Comparison of ENCODE assay signal across 14 cellular contexts in the genomic region with DNA sequence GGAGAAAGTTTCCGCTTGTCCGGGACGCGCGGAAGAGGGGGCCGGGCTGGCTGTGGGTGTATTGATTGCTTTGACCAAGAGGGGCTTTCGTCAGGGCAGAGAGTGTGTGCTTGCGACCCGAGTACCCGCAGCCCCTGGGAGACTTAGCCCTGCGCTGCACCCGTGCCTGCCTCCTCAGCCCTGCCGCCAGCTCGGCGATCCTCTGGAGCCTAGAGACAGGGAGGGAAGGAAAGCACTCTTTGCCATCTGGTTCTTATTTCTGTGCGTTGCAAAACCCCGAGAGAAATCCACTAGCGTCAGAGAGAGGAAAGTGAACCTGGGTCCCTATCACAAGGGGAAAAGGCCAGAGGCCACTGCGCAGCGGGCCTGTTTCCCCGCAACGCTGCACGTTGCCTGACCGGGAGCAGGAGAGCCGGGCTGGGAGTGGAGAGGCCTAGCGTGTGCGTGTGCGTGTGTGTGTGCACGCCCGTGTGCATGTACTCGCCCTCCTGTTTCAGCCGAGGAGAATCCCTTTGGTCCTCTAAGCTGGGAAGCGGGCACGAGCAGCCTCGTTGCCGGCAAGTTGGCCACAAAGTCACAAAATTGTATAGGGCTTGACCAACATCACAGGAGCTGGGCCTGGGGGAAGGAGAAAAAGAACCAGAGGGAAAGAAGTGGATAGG. TPM values are rescaled to one million over a fixed set of nuclear protein-coding genes. Genes with fewer than 3 reads are reported as not detected.
DNase-seq lines count a peak whose midpoint lies in the region; ATAC-seq and TF ChIP-seq lines count a peak whose summit lies in the region.
"Had no signal": no experiment of that assay in that cellular context is flagged by ENCODE, and none has a peak within 500 bp of the region (broad histone marks: within the 10 kb centered on the region; RNA-seq: fewer than 3 reads in every experiment).

No MANE protein-coding gene starts in this region.

- DNase-seq in CD4-positive, alpha-beta memory T cell, result no peak
- DNase-seq in GM23338 (ENCODE audit: low spot score) (no peak), GOT3 (lab: John Stamatoyannopoulos, UW) (no peak), dermis blood vessel endothelial cell (no peak)
- DNase-seq: gastrocnemius medialis, GDM1, mucosa of descending colon, NCI-H1694, testis had no signal

- peaks cover 15% of the 10 kb centered on the region for H3K27me3 ChIP-seq in CD4-positive, alpha-beta memory T cell (ENCODE audit: insufficient read depth, low read length)
- H3K27me3 ChIP-seq in GM23338 (ENCODE audit: insufficient read depth) (peaks cover 100% of the 10 kb centered on the region), neural cell (ENCODE audit: insufficient read depth, low read depth, low read length) (peaks cover 71% of the 10 kb centered on the region)
- H3K27me3 ChIP-seq: testis had no signal

- TF ChIP-seq CTCF in GM23338 (conservative IDR thresholded peaks at IDR 0.05; ENCODE audit: low read depth in 2 of 2) (no peak), brain (conservative IDR thresholded peaks at IDR 0.05) (no peak), neural cell (IDR thresholded peaks at IDR 0.05; ENCODE audit: poor library complexity, severe bottlenecking) (no peak)

- no peak overlapping the region for H2AFZ ChIP-seq in GM23338
- H2AFZ ChIP-seq in neural cell (ENCODE audit: low read depth, low read length), result no peak overlapping the region

- H3K36me3 Mint-ChIP-seq in CD4-positive, alpha-beta memory T cell, result no peaks in the 10 kb centered on the region
- H3K36me3 Mint-ChIP-seq in GM23338 (ENCODE audit: low read depth) (no peaks in the 10 kb centered on the region; the same call in 2 of the 3 replicates), brain (peaks cover 11% of the 10 kb centered on the region)

- CTCF ChIA-PET in CD4-positive, alpha-beta memory T cell (lab: Charles Lee; ENCODE audit: partially characterized antibody), result interaction anchor here (1.2 kb wide), 2 partner anchors 12 to 13 kb away, joined by 3 to 4 read pairs; no protein-coding TSS in a partner anchor

- intact Hi-C loops in CD4-positive, alpha-beta memory T cell (cut with micrococcal nuclease), result no loop called here

- H3K9me3 ChIP-seq in CD4-positive, alpha-beta memory T cell (ENCODE audit: control insufficient read depth in 1 of 2, low read length in 2 of 2), result no peaks in the 10 kb centered on the region
- H3K9me3 ChIP-seq in neural cell (ENCODE audit: low read length), result no peaks in the 10 kb centered on the region
- H3K9me3 ChIP-seq: gastrocnemius medialis, mucosa of descending colon, testis had no signal

- H3K9me3 Mint-ChIP-seq in CD4-positive, alpha-beta memory T cell, result peaks cover 0 to 1% (median 0%) of the 10 kb centered on the region in 8 donors
- H3K9me3 Mint-ChIP-seq in GM23338 (peaks cover 3% of the 10 kb centered on the region; the same call in 1 of the 3 replicates), brain (peaks cover 0 to 2% (median 0%) of the 10 kb centered on the region in 5 experiments)

- H3K79me2 ChIP-seq in GM23338 (replicated peaks; ENCODE audit: insufficient read depth), result no peaks in the 10 kb centered on the region
- peaks cover 85% of the 10 kb centered on the region for H3K79me2 ChIP-seq in neural cell (replicated peaks; ENCODE audit: insufficient read depth, low read length)

- H3F3A ChIP-seq in GM23338 (replicated peaks; ENCODE audit: low read depth) (peaks cover 38% of the 10 kb centered on the region), neural cell (ENCODE audit: insufficient read depth, low read length, poor library complexity, severe bottlenecking) (peaks cover 2% of the 10 kb centered on the region)

- H3K9me2 ChIP-seq in GM23338 (ENCODE audit: insufficient read depth), result no peaks in the 10 kb centered on the region
- no peaks in the 10 kb centered on the region for H3K9me2 ChIP-seq in neural cell (ENCODE audit: insufficient read depth, low read length)

- H3K4me1 Mint-ChIP-seq in CD4-positive, alpha-beta memory T cell, result peaks cover 21 to 55% (median 40%) of the 10 kb centered on the region in 4 donors
- peaks cover 62% of the 10 kb centered on the region for H3K4me1 Mint-ChIP-seq in GM23338
- peaks cover 76% of the 10 kb centered on the region for H3K4me1 Mint-ChIP-seq in brain

- ATAC-seq in GM23338, result no peak; the same call in 2 of the 3 replicates
- ATAC-seq in GM18909 (IDR thresholded peaks at IDR 0.05; ENCODE audit: poor library complexity, unreplicated experiment), result no peak
- ATAC-seq in GM18873 (IDR thresholded peaks at IDR 0.05; ENCODE audit: low FRiP score, unreplicated experiment), result no peak
- ATAC-seq: gastrocnemius medialis, mucosa of descending colon had no signal

- TF ChIP-seq RAD21 in neural cell (conservative IDR thresholded peaks at IDR 0.05), result no peak

- H3K4me1 ChIP-seq in CD4-positive, alpha-beta memory T cell (ENCODE audit: insufficient read depth, low read length), result peaks cover 27% of the 10 kb centered on the region
- peaks cover 66% of the 10 kb centered on the region for H3K4me1 ChIP-seq in GM23338 (ENCODE audit: insufficient read depth)

- no peak overlapping the region for H3K27ac Mint-ChIP-seq in CD4-positive, alpha-beta memory T cell
- H3K27ac Mint-ChIP-seq in GM23338, result no peak overlapping the region
- peak overlapping the region in 3 of 5 experiments; percentile 46 to 93 (median 87) for H3K27ac Mint-ChIP-seq in brain

- H3K9ac ChIP-seq in neural cell (ENCODE audit: low read length), result peak overlapping the region; percentile 80

- peaks cover 3% of the 10 kb centered on the region; the same call in 1 of the 2 replicates for H4K20me1 ChIP-seq in GM23338 (replicated peaks; ENCODE audit: insufficient read depth)
- no peaks in the 10 kb centered on the region for H4K20me1 ChIP-seq in neural cell (ENCODE audit: insufficient read depth)

- peak overlapping the region in 6 of 8 donors; percentile 31 to 73 (median 59) for H3K4me3 Mint-ChIP-seq in CD4-positive, alpha-beta memory T cell
- H3K4me3 Mint-ChIP-seq in GM23338 (peak overlapping the region; percentile 66), brain (peak overlapping the region; percentile 53 to 89 (median 86))

- H3K27ac ChIP-seq in CD4-positive, alpha-beta memory T cell (ENCODE audit: low read depth, low read length), result no peak overlapping the region
- no peak overlapping the region for H3K27ac ChIP-seq in GM23338 (ENCODE audit: low read depth)
- H3K27ac ChIP-seq in neural cell (ENCODE audit: low read length), result peak overlapping the region; percentile 83
- H3K27ac ChIP-seq: gastrocnemius medialis, testis had no signal

- H3K4me2 ChIP-seq in GM23338 (peak overlapping the region; percentile 86), neural cell (ENCODE audit: low read length) (peak overlapping the region; percentile 73)

- H3K36me3 ChIP-seq in CD4-positive, alpha-beta memory T cell (ENCODE audit: insufficient read depth, low read length), result no peaks in the 10 kb centered on the region
- H3K36me3 ChIP-seq in GM23338 (ENCODE audit: insufficient read depth) (no peaks in the 10 kb centered on the region), neural cell (ENCODE audit: insufficient read depth, low read length) (no peaks in the 10 kb centered on the region)
- H3K36me3 ChIP-seq: gastrocnemius medialis had no signal

- POLR2A ChIA-PET in CD4-positive, alpha-beta memory T cell (lab: Charles Lee; ENCODE audit: partially characterized antibody), result no interaction called here

- H3K4me3 ChIP-seq in CD4-positive, alpha-beta memory T cell (ENCODE audit: low read length in 2 of 2), result no peak overlapping the region
- H3K4me3 ChIP-seq in GM23338 (peak overlapping the region; percentile 54), neural cell (ENCODE audit: low read length) (peak overlapping the region; percentile 84)
- H3K4me3 ChIP-seq: mucosa of descending colon had no signal

- peaks cover 59 to 63% of the 10 kb centered on the region in 2 donors for H3K27me3 Mint-ChIP-seq in CD4-positive, alpha-beta memory T cell
- H3K27me3 Mint-ChIP-seq in GM23338 (ENCODE audit: insufficient read depth, low read depth, poor library complexity) (peaks cover 95% of the 10 kb centered on the region), brain (peaks cover 87% of the 10 kb centered on the region)

- no peak for TF ChIP-seq EP300 in neural cell (conservative IDR thresholded peaks at IDR 0.05; ENCODE audit: poor library complexity, severe bottlenecking)

TF ChIP-seq in GM23338, 12 proteins besides CTCF, POLR2A, EP300 and RAD21 (continues in another document):
- TF ChIP-seq ETS1 (IDR thresholded peaks at IDR 0.05), result no peak

TF ChIP-seq in neural cell, 6 proteins besides CTCF, POLR2A, EP300 and RAD21:
- no peak for TF ChIP-seq EZH2 (IDR thresholded peaks at IDR 0.05; ENCODE audit: borderline replicate concordance, insufficient read depth, low read length, poor library complexity, severe bottlenecking)
- TF ChIP-seq POLR2AphosphoS5 (IDR thresholded peaks at IDR 0.05), result peak; percentile 26
TF ChIP-seq in neural cell: peak in this region for 1.

RNA-seq across cellular contexts. Expression of gene SIX3, which starts 1.7 kb away (rescaled TPM):
- not detected for total RNA-seq in CD4-positive, alpha-beta memory T cell
- polyA plus RNA-seq in CD4-positive, alpha-beta memory T cell, result not detected
- total RNA-seq in GM23338 (2014; rRNA removed; shearing (Covaris generic)), result 0.28 TPM in 1 of 2 replicates, not detected in the other
- 0.21 and 0.37 TPM in 2 replicates for polyA plus RNA-seq in GM23338 (2016; fragmentation: Nextera tagmentation; extraction: Ambion mirVana)
- polyA plus RNA-seq in brain (ENCODE audit: insufficient read depth, low read depth, low replicate concordance), result 30.9 TPM
- 8.7 and 9.8 TPM in 2 replicates for polyA plus RNA-seq in neural cell
- 11.2 and 13.8 TPM in 2 replicates for polyA minus RNA-seq in neural cell
- not detected in 2 replicates for total RNA-seq in dermis blood vessel endothelial cell
- total RNA-seq: cardiac septum, gastrocnemius medialis, mucosa of descending colon had no signal

Comparison
In these comparisons a context has a peak if more than half of its experiments do, and no peak if none do; other contexts are left out.
1. H3K4me3 ChIP-seq: peak in GM23338 (single experiment) and neural cell (single experiment); none in CD4-positive, alpha-beta memory T cell (0 of 2).
2. H3K27ac Mint-ChIP-seq: peak in brain (3 of 5); none in CD4-positive, alpha-beta memory T cell (0 of 7) and GM23338 (single experiment).
3. Peak in every context shown above with its lines, with median percentiles within 50 percentile points of each other: H3K4me3 Mint-ChIP-seq.